In genomic region chr19:2328401-2329161, GRCh38 we compare ENCODE assay signal across 1 cellular context.
TF ChIP-seq lines count a peak whose summit lies in the region.

TSS of gene LSM7 (minus strand) at chr19:2328586. CDS start at chr19:2328566, 20 bp downstream.
TSS of gene SPPL2B (plus strand) at chr19:2328684. CDS start at chr19:2328710, 26 bp downstream.

TF ChIP-seq in HepG2, 621 proteins besides CTCF, POLR2A, EP300 and RAD21 (continued from another document and continues in another):
- TF ChIP-seq PAXIP1 (CRISPR knock-in tag; conservative IDR thresholded peaks at IDR 0.05): no peak
- no peak for TF ChIP-seq AHR (CRISPR knock-in tag; IDR thresholded peaks at IDR 0.05)
- TF ChIP-seq ZFP1 (CRISPR knock-in tag; IDR thresholded peaks at IDR 0.05): no peak
- TF ChIP-seq ZBED4 (CRISPR knock-in tag; IDR thresholded peaks at IDR 0.05; ENCODE audit: borderline replicate concordance): no peak
- peak; percentile 38; the same call in 1 of the 2 replicates for TF ChIP-seq IKZF5 (CRISPR knock-in tag; IDR thresholded peaks at IDR 0.05)
- no peak for TF ChIP-seq TIGD3 (CRISPR knock-in tag; IDR thresholded peaks at IDR 0.05; ENCODE audit: borderline replicate concordance)
- TF ChIP-seq NR2F6 (IDR thresholded peaks at IDR 0.05): no peak
- TF ChIP-seq NR2F6 (CRISPR knock-in tag; IDR thresholded peaks at IDR 0.05): peak; percentile 74
- peak; percentile 49; the same call in 1 of the 2 replicates for TF ChIP-seq CHD2 (IDR thresholded peaks at IDR 0.05; ENCODE audit: low read depth, low read length)
- no peak for TF ChIP-seq GTF3A (CRISPR knock-in tag; conservative IDR thresholded peaks at IDR 0.05)
- no peak; the same call in 1 of the 2 replicates for TF ChIP-seq BCL3 (CRISPR knock-in tag; IDR thresholded peaks at IDR 0.05)
- TF ChIP-seq DZIP1 (CRISPR knock-in tag; IDR thresholded peaks at IDR 0.05): no peak
- TF ChIP-seq HCFC1 (IDR thresholded peaks at IDR 0.05; ENCODE audit: low read depth, low read length): peak; percentile 59; the same call in 1 of the 2 replicates
- TF ChIP-seq ZNF292 (CRISPR knock-in tag; IDR thresholded peaks at IDR 0.05; ENCODE audit: borderline replicate concordance, low read depth): no peak
- TF ChIP-seq ZNF235 (CRISPR knock-in tag; IDR thresholded peaks at IDR 0.05; ENCODE audit: borderline replicate concordance): no peak
- no peak for TF ChIP-seq ZNF432 (CRISPR knock-in tag; IDR thresholded peaks at IDR 0.05; ENCODE audit: borderline replicate concordance)
- peak; percentile 90 for TF ChIP-seq HDAC1 (CRISPR knock-in tag; IDR thresholded peaks at IDR 0.05)
- TF ChIP-seq ZKSCAN8 (CRISPR knock-in tag; IDR thresholded peaks at IDR 0.05; ENCODE audit: borderline replicate concordance): no peak
- peak; percentile 89 for TF ChIP-seq MAX (IDR thresholded peaks at IDR 0.05)
- TF ChIP-seq ZC3H13 (CRISPR knock-in tag; IDR thresholded peaks at IDR 0.05): peak; percentile 45; the same call in 1 of the 2 replicates
- peak; percentile 88 for TF ChIP-seq ZNF451 (CRISPR knock-in tag; IDR thresholded peaks at IDR 0.05)
- TF ChIP-seq ZBTB39 (CRISPR knock-in tag; IDR thresholded peaks at IDR 0.05): no peak
- no peak for TF ChIP-seq IRF1 (CRISPR knock-in tag; IDR thresholded peaks at IDR 0.05; ENCODE audit: low read depth)
- TF ChIP-seq ZNF280D (CRISPR knock-in tag; IDR thresholded peaks at IDR 0.05): no peak
- no peak for TF ChIP-seq E2F2 (CRISPR knock-in tag; IDR thresholded peaks at IDR 0.05; ENCODE audit: borderline replicate concordance)
- peak; percentile 60 for TF ChIP-seq ZNF772 (CRISPR knock-in tag; IDR thresholded peaks at IDR 0.05)
- TF ChIP-seq RXRB (CRISPR knock-in tag; IDR thresholded peaks at IDR 0.05; ENCODE audit: borderline replicate concordance): peak; percentile 45; the same call in 1 of the 2 replicates
- TF ChIP-seq DMAP1 (CRISPR knock-in tag; IDR thresholded peaks at IDR 0.05): peak; percentile 82
- TF ChIP-seq NR0B2 (CRISPR knock-in tag; IDR thresholded peaks at IDR 0.05): no peak
- TF ChIP-seq RFXAP (CRISPR knock-in tag; IDR thresholded peaks at IDR 0.05; ENCODE audit: borderline replicate concordance): no peak
